In the genomic region with DNA sequence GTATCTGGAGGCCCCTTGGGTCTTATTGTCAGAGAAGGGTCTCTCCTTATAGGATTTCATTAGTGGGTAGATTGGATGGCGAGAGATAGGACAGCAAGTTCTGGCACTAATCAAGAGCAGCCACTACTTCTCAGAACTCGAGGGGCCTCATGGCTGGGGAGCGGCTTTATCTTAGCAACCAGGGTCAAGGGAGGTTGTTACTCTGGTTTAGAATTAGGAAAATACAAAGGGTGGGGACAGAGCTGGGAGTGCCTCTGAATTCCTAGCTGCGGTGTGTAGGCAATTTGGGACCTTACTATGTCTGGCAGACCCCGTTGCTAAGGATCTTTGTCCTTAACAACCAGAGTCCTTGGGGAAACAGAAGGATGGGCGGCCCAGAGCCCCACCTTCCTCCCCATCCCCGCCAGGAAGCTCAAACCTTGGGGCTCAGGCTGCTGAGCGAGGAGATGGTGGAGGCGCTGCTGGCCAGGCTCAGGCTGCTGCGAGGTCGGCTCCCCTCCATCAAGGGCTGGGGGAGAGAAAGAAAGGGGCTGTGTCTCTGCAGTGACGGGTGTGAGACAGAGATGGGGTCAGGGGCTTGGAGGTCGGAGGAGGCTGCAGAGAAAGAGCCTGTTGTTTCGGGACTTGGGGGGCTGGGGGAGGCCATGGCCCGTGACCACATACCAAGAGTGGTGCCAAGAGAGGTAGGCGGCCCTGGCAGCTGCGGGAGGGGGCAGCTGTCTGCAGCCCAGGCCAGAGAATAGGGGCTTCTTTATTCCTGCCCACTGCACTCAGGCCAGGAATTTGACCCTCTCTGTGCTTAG, we compare ENCODE assay signal across 1 cellular context.
TF ChIP-seq lines count a peak whose summit lies in the region.

No MANE protein-coding gene starts in this region.

TF ChIP-seq in WTC11, 78 proteins besides CTCF, POLR2A, EP300 and RAD21 (continued from another document):
- TF ChIP-seq, protein P1, sequence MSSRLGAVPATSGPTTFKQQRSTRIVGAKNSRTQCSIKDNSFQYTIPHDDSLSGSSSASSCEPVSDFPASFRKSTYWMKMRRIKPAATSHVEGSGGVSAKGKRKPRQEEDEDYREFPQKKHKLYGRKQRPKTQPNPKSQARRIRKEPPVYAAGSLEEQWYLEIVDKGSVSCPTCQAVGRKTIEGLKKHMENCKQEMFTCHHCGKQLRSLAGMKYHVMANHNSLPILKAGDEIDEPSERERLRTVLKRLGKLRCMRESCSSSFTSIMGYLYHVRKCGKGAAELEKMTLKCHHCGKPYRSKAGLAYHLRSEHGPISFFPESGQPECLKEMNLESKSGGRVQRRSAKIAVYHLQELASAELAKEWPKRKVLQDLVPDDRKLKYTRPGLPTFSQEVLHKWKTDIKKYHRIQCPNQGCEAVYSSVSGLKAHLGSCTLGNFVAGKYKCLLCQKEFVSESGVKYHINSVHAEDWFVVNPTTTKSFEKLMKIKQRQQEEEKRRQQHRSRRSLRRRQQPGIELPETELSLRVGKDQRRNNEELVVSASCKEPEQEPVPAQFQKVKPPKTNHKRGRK (CRISPR knock-in tag; IDR thresholded peaks at IDR 0.05; ENCODE audit: borderline replicate concordance), result no peak
- TF ChIP-seq, protein P2, sequence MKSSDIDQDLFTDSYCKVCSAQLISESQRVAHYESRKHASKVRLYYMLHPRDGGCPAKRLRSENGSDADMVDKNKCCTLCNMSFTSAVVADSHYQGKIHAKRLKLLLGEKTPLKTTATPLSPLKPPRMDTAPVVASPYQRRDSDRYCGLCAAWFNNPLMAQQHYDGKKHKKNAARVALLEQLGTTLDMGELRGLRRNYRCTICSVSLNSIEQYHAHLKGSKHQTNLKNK (CRISPR knock-in tag; IDR thresholded peaks at IDR 0.05), result no peak
